9 cellular contexts compared by ENCODE assay signal in genomic region chr17:35089846-35090193, GRCh38. TPM values are rescaled to one million over a fixed set of nuclear protein-coding genes. Genes with fewer than 3 reads are reported as not detected.
DNase-seq lines count a peak whose midpoint lies in the region; TF ChIP-seq lines count a peak whose summit lies in the region.
"Had no signal": no experiment of that assay in that cellular context is flagged by ENCODE, and none has a peak within 500 bp of the region (broad histone marks: within the 10 kb centered on the region; RNA-seq: fewer than 3 reads in every experiment).

No MANE protein-coding gene starts in this region.

- peak; percentile 11 for DNase-seq in DMS114 treated with DMSO at 0.1 percent for 48 hours (lab: John Stamatoyannopoulos, UW; ENCODE audit: unreplicated experiment)
- DNase-seq in HFFc6: peak; percentile 6
- DNase-seq in astrocyte of the spinal cord (ENCODE audit: low read depth, low spot score): peak; percentile 32
- DNase-seq in islet precursor cell: peak; percentile 90
- peak; percentile 51 for DNase-seq in stimulated activated CD4-positive, alpha-beta T cell treated with anti-CD3 and anti-CD28 coated beads, Interleukin-4, amount 100 ng/mL, for 1 hour
- no peak for DNase-seq in DMS153 treated with DMSO at 0.1 percent for 48 hours (lab: John Stamatoyannopoulos, UW; ENCODE audit: unreplicated experiment)
- DNase-seq in COLO668 (lab: John Stamatoyannopoulos, UW; ENCODE audit: unreplicated experiment): no peak

- peaks cover 46% of the 10 kb centered on the region for H3K4me1 Mint-ChIP-seq in HFFc6 (ENCODE audit: low read depth)

- TF ChIP-seq CTCF in HFFc6 (IDR thresholded peaks at IDR 0.05): no peak
- no peak for TF ChIP-seq CTCF in astrocyte of the spinal cord (IDR thresholded peaks at IDR 0.05; ENCODE audit: low read depth, low read length)

- H3K9me3 Mint-ChIP-seq in HFFc6: no peaks in the 10 kb centered on the region

- no peak overlapping the region for H3K4me3 ChIP-seq in astrocyte of the spinal cord (ENCODE audit: low read depth, low read length)

- in situ Hi-C loops in astrocyte of the spinal cord (cut with HindIII; ENCODE audit: low sequenced_read_pairs): no loop called here

- H3K27me3 Mint-ChIP-seq in HFFc6 (ENCODE audit: insufficient read depth): no peaks in the 10 kb centered on the region; the same call in none of the 2 replicates

- H3K36me3 Mint-ChIP-seq in HFFc6 (ENCODE audit: low read depth): no peaks in the 10 kb centered on the region

- H3K27ac Mint-ChIP-seq in HFFc6: peak overlapping the region; percentile 83

- H3K4me3 Mint-ChIP-seq in HFFc6: peak overlapping the region; percentile 83

TF ChIP-seq in PFSK-1, 5 proteins besides CTCF, POLR2A, EP300 and RAD21:
- TF ChIP-seq REST (IDR thresholded peaks at IDR 0.05; ENCODE audit: insufficient read depth in 1 of 2, low read depth in 2 of 2, low read length in 2 of 2) (peak in 1 of 2 experiments; percentile 19; a peak in 1 of 4 replicates), TAF1 (IDR thresholded peaks at IDR 0.05; ENCODE audit: borderline replicate concordance, insufficient read depth, low read length) (no peak), SIN3A (IDR thresholded peaks at IDR 0.05; ENCODE audit: borderline replicate concordance, insufficient read depth, low read length) (no peak), POLR2AphosphoS5 (IDR thresholded peaks at IDR 0.05; ENCODE audit: low read depth, low read length) (0 out of 2 replicates have a peak, but pooled peaks have one; percentile 51), FOXP2 (optimal IDR thresholded peaks at IDR 0.05; ENCODE audit: borderline replicate concordance, extremely low read depth, extremely low read length, insufficient read depth) (no peak)
TF ChIP-seq in PFSK-1: peak in this region for 2.

RNA-seq across cellular contexts. Expression of gene RFFL, which starts 26.3 kb away (rescaled TPM):
- 10 to 100 TPM; 12.0 to 18.5 (median 13.6) TPM for total RNA-seq in HFFc6 (2021; fragmentation: NEBNext Ultra II Directional; extraction: Animal tissue kit (Norgen Biotek cat#: 25700))
- polyA plus RNA-seq in PFSK-1 (2012; ENCODE audit: insufficient read length, low read depth): 21.7 TPM

RNA-seq across cellular contexts. Expression of gene RAD51D, which starts 29.8 kb away (rescaled TPM):
- total RNA-seq in HFFc6 (2021; fragmentation: NEBNext Ultra II Directional; extraction: Animal tissue kit (Norgen Biotek cat#: 25700)): 10 to 100 TPM in 5 of 6 experiments, 1 to 10 TPM in 1; 8.9 to 14.1 (median 12.7) TPM
- 18.3 TPM for polyA plus RNA-seq in PFSK-1 (2012; ENCODE audit: insufficient read length, low read depth)

RNA-seq across cellular contexts. Expression of gene FNDC8, which starts 31.6 kb away (rescaled TPM):
- total RNA-seq in HFFc6 (2021; fragmentation: NEBNext Ultra II Directional; extraction: Animal tissue kit (Norgen Biotek cat#: 25700)): not detected
- 0.33 TPM for polyA plus RNA-seq in PFSK-1 (2012; ENCODE audit: insufficient read length, low read depth)
- total RNA-seq: subcutaneous adipose tissue had no signal

RNA-seq across cellular contexts. Expression of gene NLE1, which starts 52.3 kb away (rescaled TPM):
- 10 to 100 TPM; 15.2 to 21.0 (median 18.5) TPM for total RNA-seq in HFFc6 (2021; fragmentation: NEBNext Ultra II Directional; extraction: Animal tissue kit (Norgen Biotek cat#: 25700))
- polyA plus RNA-seq in PFSK-1 (2012; ENCODE audit: insufficient read length, low read depth): 71.8 TPM

RNA-seq across cellular contexts. Expression of gene UNC45B, which starts 57.8 kb away (rescaled TPM):
- total RNA-seq in HFFc6 (2021; fragmentation: NEBNext Ultra II Directional; extraction: Animal tissue kit (Norgen Biotek cat#: 25700)): not detected
- polyA plus RNA-seq in PFSK-1 (2012; ENCODE audit: insufficient read length, low read depth): not detected
- total RNA-seq: subcutaneous adipose tissue had no signal

Comparison
In these comparisons a context has a peak if more than half of its experiments do, and no peak if none do; other contexts are left out.
1. DNase-seq: peak in DMS114 treated with DMSO at 0.1 percent for 48 hours (single experiment), HFFc6 (single experiment), astrocyte of the spinal cord (single experiment), islet precursor cell (single experiment) and stimulated activated CD4-positive, alpha-beta T cell treated with anti-CD3 and anti-CD28 coated beads, Interleukin-4, amount 100 ng/mL, for 1 hour (single experiment); none in DMS153 treated with DMSO at 0.1 percent for 48 hours (single experiment) and COLO668 (single experiment).